24 cellular contexts compared by ENCODE assay signal in genomic region chr3:151765685-151766084, GRCh38. TPM values are rescaled to one million over a fixed set of nuclear protein-coding genes. Genes with fewer than 3 reads are reported as not detected.
DNase-seq lines count a peak whose midpoint lies in the region; FAIRE-seq and TF ChIP-seq lines count a peak whose summit lies in the region.
"Had no signal": no experiment of that assay in that cellular context is flagged by ENCODE, and none has a peak within 500 bp of the region (broad histone marks: within the 10 kb centered on the region; RNA-seq: fewer than 3 reads in every experiment).

No MANE protein-coding gene starts in this region.

- no peak for FAIRE-seq in bronchial epithelial cell (lab: Jason Lieb, UNC)
- FAIRE-seq in keratinocyte (lab: Jason Lieb, UNC) = peak; percentile 17
- FAIRE-seq: K562 had no signal

- H3K27ac ChIP-seq in ACC112 (ENCODE audit: low read depth, low read length) (peak overlapping the region; percentile 95), keratinocyte (ENCODE audit: control insufficient read depth, insufficient read depth, low read length) (no peak overlapping the region)
- H3K27ac ChIP-seq: HL-60, Peyer's patch had no signal

- H4K20me1 ChIP-seq in keratinocyte (ENCODE audit: control insufficient read depth, extremely low read depth, insufficient read depth, low read length) = no peaks in the 10 kb centered on the region

- H3K4me3 ChIP-seq in ACC112 (ENCODE audit: low read depth, low read length) (peak overlapping the region; percentile 26; the same call in 1 of the 2 replicates), bronchial epithelial cell (ENCODE audit: low read depth, low read length) (no peak overlapping the region), keratinocyte (ENCODE audit: control insufficient read depth in 2 of 3, extremely low read depth in 1 of 3, insufficient read depth in 2 of 3, low read depth in 1 of 3, low read length in 3 of 3) (no peak overlapping the region)
- H3K4me3 ChIP-seq: K562, Peyer's patch had no signal

- H3K36me3 ChIP-seq in ACC112 (ENCODE audit: insufficient read depth, low read length) (no peaks in the 10 kb centered on the region), bronchial epithelial cell (ENCODE audit: control insufficient read depth, insufficient read depth, low read length) (no peaks in the 10 kb centered on the region), keratinocyte (ENCODE audit: control insufficient read depth in 2 of 2, extremely low read depth in 1 of 2, insufficient read depth in 2 of 2, low read length in 2 of 2) (no peaks in the 10 kb centered on the region)
- H3K36me3 ChIP-seq: BE2C, Peyer's patch had no signal

- no peaks in the 10 kb centered on the region for H3K9me1 ChIP-seq in keratinocyte (ENCODE audit: control insufficient read depth, extremely low read depth, insufficient read depth, low read length)

- no peak overlapping the region for H3K4me2 ChIP-seq in keratinocyte (ENCODE audit: control insufficient read depth, extremely low read depth, insufficient read depth, low read depth, low read length)

- H3K9ac ChIP-seq in keratinocyte (ENCODE audit: control insufficient read depth, extremely low read depth, insufficient read depth, low read length) = no peak overlapping the region

- DNase-seq in M059J (ENCODE audit: low read depth) (peak; percentile 30), bronchial epithelial cell (ENCODE audit: low read depth) (peak; percentile 74), keratinocyte (ENCODE audit: low read depth, low spot score) (no peak), activated T-cell treated with anti-CD3 and anti-CD28 coated beads for 4 hours (no peak), midbrain (lab: John Stamatoyannopoulos, UW) (no peak)
- no peak for DNase-seq in stimulated activated naive CD4-positive, alpha-beta T cell (lab: John Stamatoyannopoulos, UW)
- DNase-seq: BE2C; Calu3; CD4-positive, alpha-beta memory T cell; DMS79; H9; MV-4-11; NCI-H1417; NCI-H1930; NCI-H2171 treated with DMSO at 0.1 percent for 48 hours; NCI-H510A; NCI-H774; Peyer's patch; SHP77 had no signal

- H3K27me3 ChIP-seq in ACC112 (ENCODE audit: insufficient read depth, low read length) (no peaks in the 10 kb centered on the region), bronchial epithelial cell (ENCODE audit: control insufficient read depth, insufficient read depth, low read length) (no peaks in the 10 kb centered on the region), keratinocyte (ENCODE audit: control insufficient read depth, extremely low read depth, insufficient read depth, low read length) (no peaks in the 10 kb centered on the region)
- H3K27me3 ChIP-seq: BE2C, Peyer's patch had no signal

- TF ChIP-seq CTCF in bronchial epithelial cell (IDR thresholded peaks at IDR 0.05; ENCODE audit: insufficient read depth, low read length, severe bottlenecking) = no peak
- TF ChIP-seq CTCF in keratinocyte (optimal IDR thresholded peaks at IDR 0.05 in 1 of 3, IDR thresholded peaks at IDR 0.05 in 1 of 3, conservative IDR thresholded peaks at IDR 0.05 in 1 of 3; ENCODE audit: extremely low read depth in 1 of 3, insufficient read depth in 2 of 3, low read length in 3 of 3) = no peak

- no peaks in the 10 kb centered on the region for H3K79me2 ChIP-seq in ACC112 (ENCODE audit: control insufficient read depth, insufficient read depth, low read length, unreplicated experiment)
- H3K79me2 ChIP-seq in keratinocyte (ENCODE audit: control insufficient read depth, insufficient read depth, low read length) = no peaks in the 10 kb centered on the region

- peak overlapping the region; percentile 17 for H2AFZ ChIP-seq in ACC112 (ENCODE audit: low read length, unreplicated experiment)
- H2AFZ ChIP-seq in keratinocyte (ENCODE audit: control insufficient read depth, low read length) = no peak overlapping the region

- dilution Hi-C loops in keratinocyte (cut with MboI; ENCODE audit: extremely low pct_ligation_motif_present, low sequenced_read_pairs) = no loop called here

- H3K4me1 ChIP-seq in ACC112 (ENCODE audit: control insufficient read depth, insufficient read depth, low read length, unreplicated experiment) (peaks cover 40% of the 10 kb centered on the region), keratinocyte (ENCODE audit: control insufficient read depth, extremely low read depth, insufficient read depth, low read length) (peaks cover 13% of the 10 kb centered on the region)
- H3K4me1 ChIP-seq: BE2C had no signal

- H3K9me3 ChIP-seq in keratinocyte (ENCODE audit: control insufficient read depth, low read depth, low read length) = no peaks in the 10 kb centered on the region
- H3K9me3 ChIP-seq: BE2C, Peyer's patch had no signal

RNA-seq across cellular contexts. Expression of gene AADACL2, which starts 32.0 kb away (rescaled TPM):
- not detected in 2 replicates for total RNA-seq in M059J (2014; rRNA removed; shearing (Covaris generic))
- total RNA-seq in bronchial epithelial cell = not detected in 2 replicates
- polyA plus RNA-seq in keratinocyte = 0.30 to 0.38 TPM in 2 of 3 replicates, not detected in the other
- 14.0 TPM for polyA plus RNA-seq in keratinocyte (2011; ENCODE audit: low read depth)
- 0.05 TPM in 1 of 2 replicates, not detected in the other for polyA plus RNA-seq in keratinocyte (2011; cell fraction: cytosol; rRNA removed)
- polyA plus RNA-seq in keratinocyte (2011; cell fraction: nucleus; rRNA removed) = 0.24 and 0.45 TPM in 2 replicates
- polyA plus RNA-seq in keratinocyte (2012; ENCODE audit: low replicate concordance) = 19.1 TPM in 1 of 2 replicates, not detected in the other
- polyA minus RNA-seq in keratinocyte = 0.03 to 0.07 TPM in 2 of 3 replicates, not detected in the other
- polyA minus RNA-seq in keratinocyte (2011; cell fraction: cytosol; rRNA and poly(A)+ RNA removed) = not detected
- polyA minus RNA-seq in keratinocyte (2011; cell fraction: nucleus; rRNA and poly(A)+ RNA removed) = 0.62 and 1.2 TPM in 2 replicates
- total RNA-seq: Calu3; CD4-positive, alpha-beta memory T cell; G401; H9; K562 had no signal
- polyA plus RNA-seq: AG04450; CD4-positive, alpha-beta memory T cell; K562 had no signal

RNA-seq across cellular contexts. Expression of gene AADAC, which starts 48.2 kb away (rescaled TPM):
- 0.39 TPM in 1 of 2 replicates, not detected in the other for total RNA-seq in M059J (2014; rRNA removed; shearing (Covaris generic))
- 0.13 TPM in 1 of 2 replicates, not detected in the other for total RNA-seq in bronchial epithelial cell
- 0.28 to 0.68 TPM in 2 of 3 replicates, not detected in the other for polyA plus RNA-seq in keratinocyte
- 0.77 TPM for polyA plus RNA-seq in keratinocyte (2011; ENCODE audit: low read depth)
- 0.04 TPM in 1 of 2 replicates, not detected in the other for polyA plus RNA-seq in keratinocyte (2011; cell fraction: cytosol; rRNA removed)
- polyA plus RNA-seq in keratinocyte (2011; cell fraction: nucleus; rRNA removed) = 0.18 and 0.24 TPM in 2 replicates
- polyA plus RNA-seq in keratinocyte (2012; ENCODE audit: low replicate concordance) = 0.62 TPM in 1 of 2 replicates, not detected in the other
- 1.0 TPM in 1 of 3 replicates, not detected in the others for polyA minus RNA-seq in keratinocyte
- polyA minus RNA-seq in keratinocyte (2011; cell fraction: cytosol; rRNA and poly(A)+ RNA removed) = not detected
- polyA minus RNA-seq in keratinocyte (2011; cell fraction: nucleus; rRNA and poly(A)+ RNA removed) = not detected in 2 replicates
- total RNA-seq: Calu3; CD4-positive, alpha-beta memory T cell; G401; H9 had no signal
- polyA plus RNA-seq: AG04450; CD4-positive, alpha-beta memory T cell; K562 had no signal

Comparison
In these comparisons a context has a peak if more than half of its experiments do, and no peak if none do; other contexts are left out.
1. DNase-seq: peak in M059J (single experiment) and bronchial epithelial cell (single experiment); none in keratinocyte (single experiment), activated T-cell treated with anti-CD3 and anti-CD28 coated beads for 4 hours (single experiment), midbrain (single experiment) and stimulated activated naive CD4-positive, alpha-beta T cell (0 of 6).